ENCODE assay signal across 3 cellular contexts in genomic region chr9:109520475-109521132, GRCh38.
TF ChIP-seq lines count a peak whose summit lies in the region.

No MANE protein-coding gene starts in this region.

TF ChIP-seq in GM12891, 5 proteins besides CTCF, POLR2A, EP300 and RAD21 (continued from another document):
- TF ChIP-seq PAX5 (IDR thresholded peaks at IDR 0.05; ENCODE audit: insufficient read depth, low read length, severe bottlenecking) (no peak), POU2F2 (IDR thresholded peaks at IDR 0.05; ENCODE audit: low read depth, low read length) (no peak), POLR2AphosphoS5 (IDR thresholded peaks at IDR 0.05; ENCODE audit: low read depth, low read length) (no peak), TAF1 (IDR thresholded peaks at IDR 0.05; ENCODE audit: low read depth, low read length) (no peak)

TF ChIP-seq in SK-N-SH, 30 proteins besides CTCF, POLR2A, EP300 and RAD21 (continued from another document):
- TF ChIP-seq MXI1 (IDR thresholded peaks at IDR 0.05; ENCODE audit: low read depth, low read length) (peak; percentile 26; the same call in 1 of the 2 replicates), FOSL2 (IDR thresholded peaks at IDR 0.05; ENCODE audit: borderline replicate concordance, low read depth) (peak; percentile 2; the same call in 1 of the 2 replicates), RFX5 (IDR thresholded peaks at IDR 0.05; ENCODE audit: low read length) (0 out of 2 replicates have a peak, but pooled peaks have one; percentile 32), PBX3 (IDR thresholded peaks at IDR 0.05) (0 out of 2 replicates have a peak, but pooled peaks have one; percentile 7), USF1 (IDR thresholded peaks at IDR 0.05; ENCODE audit: borderline replicate concordance, low read depth) (no peak), TCF12 (IDR thresholded peaks at IDR 0.05) (no peak; the same call in 1 of the 2 replicates)

TF ChIP-seq in H1, 55 proteins besides CTCF, POLR2A, EP300 and RAD21 (continued from another document):
- TF ChIP-seq NRF1 (IDR thresholded peaks at IDR 0.05; ENCODE audit: low read depth, low read length) (no peak), FOSL1 (IDR thresholded peaks at IDR 0.05; ENCODE audit: insufficient read depth, low read depth, low read length) (no peak), POU5F1 (IDR thresholded peaks at IDR 0.05; ENCODE audit: low read depth, low read length) (no peak), RXRA (IDR thresholded peaks at IDR 0.05; ENCODE audit: insufficient read depth, low read depth, low read length) (no peak), YY1 (IDR thresholded peaks at IDR 0.05; ENCODE audit: low read depth, low read length) (0 out of 2 replicates have a peak, but pooled peaks have one; percentile 30), TEAD4 (IDR thresholded peaks at IDR 0.05; ENCODE audit: low read depth, low read length) (peak; percentile 53; the same call in 1 of the 2 replicates), SP4 (IDR thresholded peaks at IDR 0.05; ENCODE audit: low read length) (no peak), KDM1A (IDR thresholded peaks at IDR 0.05; ENCODE audit: borderline replicate concordance, low read length) (no peak), HDAC6 (IDR thresholded peaks at IDR 0.05; ENCODE audit: low read depth, low read length) (no peak), RNF2 (IDR thresholded peaks at IDR 0.05; ENCODE audit: borderline replicate concordance, low read depth, low read length, missing control alignments, poor library complexity, severe bottlenecking) (no peak), JUN (IDR thresholded peaks at IDR 0.05; ENCODE audit: low read depth, low read length) (no peak), SIX5 (IDR thresholded peaks at IDR 0.05; ENCODE audit: low read depth, low read length) (no peak), SIN3A (conservative IDR thresholded peaks at IDR 0.05 in 1 of 2, IDR thresholded peaks at IDR 0.05 in 1 of 2; ENCODE audit: low read depth in 1 of 2, low read length in 2 of 2) (peak in 1 of 2 experiments; percentile 51; a peak in 1 of 4 replicates), SRF (IDR thresholded peaks at IDR 0.05; ENCODE audit: low read depth, low read length) (no peak), SUZ12 (IDR thresholded peaks at IDR 0.05; ENCODE audit: low read length) (no peak), GABPA (IDR thresholded peaks at IDR 0.05; ENCODE audit: borderline replicate concordance, insufficient read depth, low read length) (peak; percentile 52; the same call in 1 of the 2 replicates), CREB1 (IDR thresholded peaks at IDR 0.05) (no peak), TCF12 (IDR thresholded peaks at IDR 0.05; ENCODE audit: low read depth, low read length) (no peak), EGR1 (IDR thresholded peaks at IDR 0.05; ENCODE audit: borderline replicate concordance, low read depth, low read length) (peak; percentile 58)
TF ChIP-seq in H1: peak in this region for 5.
